Comparison of ENCODE assay signal across 26 cellular contexts in genomic region chrX:86061407-86061806, GRCh38.
"Had no signal": no experiment of that assay in that cellular context is flagged by ENCODE, and none has a peak within 500 bp of the region (broad histone marks: within the 10 kb centered on the region; RNA-seq: fewer than 3 reads in every experiment).

No MANE protein-coding gene starts in this region.

- DNase-seq: colonic mucosa; cortex of kidney; dermis blood vessel endothelial cell; dorsolateral prefrontal cortex; effector CD4-positive, alpha-beta T cell; effector CD8-positive, alpha-beta T cell; effector memory CD4-positive, alpha-beta T cell; effector memory CD8-positive, alpha-beta T cell; endodermal cell; erythroblast; esophagus squamous epithelium; foreskin fibroblast; foreskin keratinocyte; foreskin melanocyte; gastrocnemius medialis; glutamatergic neuron; head of caudate nucleus; heart left ventricle; heart right ventricle had no signal

- H3K36me3 ChIP-seq: colonic mucosa, esophagus muscularis mucosa, esophagus squamous epithelium, gastrocnemius medialis, gastroesophageal sphincter, heart left ventricle, heart right ventricle had no signal

- ATAC-seq: effector memory CD8-positive, alpha-beta T cell; esophagus mucosa; foreskin keratinocyte; gastrocnemius medialis; gastroesophageal sphincter; heart left ventricle; heart right ventricle had no signal

- H3K9me3 ChIP-seq: colonic mucosa, esophagus muscularis mucosa, esophagus squamous epithelium, gastrocnemius medialis, gastroesophageal sphincter, heart left ventricle, heart right ventricle had no signal

- FAIRE-seq: endometrium, frontal cortex had no signal

- H3K4me3 ChIP-seq: colonic mucosa, coronary artery, dorsolateral prefrontal cortex, esophagus muscularis mucosa, esophagus squamous epithelium, gastrocnemius medialis, gastroesophageal sphincter, heart left ventricle, heart right ventricle had no signal

- H3K27me3 ChIP-seq: colonic mucosa, esophagus muscularis mucosa, esophagus squamous epithelium, foreskin keratinocyte, gastrocnemius medialis, gastroesophageal sphincter had no signal

- H3K4me1 ChIP-seq: colonic mucosa, esophagus muscularis mucosa, esophagus squamous epithelium, foreskin keratinocyte, gastrocnemius medialis, gastroesophageal sphincter, heart left ventricle, heart right ventricle had no signal

- H3K27ac ChIP-seq: colonic mucosa, coronary artery, dorsolateral prefrontal cortex, epithelial cell of prostate, esophagus muscularis mucosa, esophagus squamous epithelium, foreskin keratinocyte, gastrocnemius medialis, gastroesophageal sphincter, heart left ventricle, heart right ventricle had no signal
